In the genomic region with DNA sequence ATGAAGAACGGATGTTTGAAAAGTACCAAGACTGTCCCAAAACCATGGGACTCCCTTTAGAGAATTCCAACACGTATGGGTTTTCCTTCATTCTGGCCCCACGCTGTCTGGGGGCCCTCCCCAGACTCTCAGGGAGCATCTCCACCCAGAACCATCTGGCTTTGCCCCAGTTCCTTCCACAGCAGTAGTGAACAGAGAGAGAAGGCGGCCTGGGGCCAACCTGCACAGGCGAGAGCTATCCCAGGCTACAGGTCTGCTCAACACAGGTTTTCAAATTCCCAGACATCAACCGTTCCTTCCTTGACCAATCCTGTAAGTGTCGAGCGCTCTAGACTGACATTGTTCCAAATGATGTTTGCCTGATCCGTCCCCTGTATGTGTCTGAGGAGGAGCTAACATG, we compare ENCODE assay signal across 26 cellular contexts.
"Had no signal": no experiment of that assay in that cellular context is flagged by ENCODE, and none has a peak within 500 bp of the region (broad histone marks: within the 10 kb centered on the region; RNA-seq: fewer than 3 reads in every experiment).

No MANE protein-coding gene starts in this region.

- H3K27me3 ChIP-seq: pancreas, right lobe of liver, sigmoid colon, stomach, thyroid gland, tibial nerve, upper lobe of left lung, uterus had no signal

- H3K4me1 ChIP-seq: psoas muscle, sigmoid colon, thyroid gland, tibial nerve, upper lobe of left lung, uterus had no signal

- H3K27ac ChIP-seq: neutrophil, pancreas, psoas muscle, right lobe of liver, sigmoid colon, stomach, thoracic aorta, thyroid gland, tibial nerve, upper lobe of left lung, uterus had no signal

- ATAC-seq: naive thymus-derived CD8-positive, alpha-beta T cell; natural killer cell treated with Interleukin-12 subunit alpha and Interleukin-12 subunit beta and Interleukin-15 and Interleukin-18, amount 100 ng/mL, for 72 hours; pancreas; psoas muscle; right cardiac atrium; stimulated activated effector memory CD8-positive, alpha-beta T cell treated with anti-CD3 and anti-CD28 coated beads, Interleukin-12 subunit alpha, Interleukin-12 subunit beta, amount 100 ng/mL, for 72 hours; stimulated activated naive B cell treated with anti-CD40 and anti-IgM and Interleukin-4, amounts not matched to agents 10 μg/mL and 1 μg/mL and 100 μg/mL, for 72 hours had no signal

- FAIRE-seq: pancreas, small intestine had no signal

- DNase-seq: naive B cell; naive thymus-derived CD8-positive, alpha-beta T cell; nephron progenitor cell; nucleus accumbens; pancreas; right lobe of liver; sigmoid colon; small intestine; stimulated activated CD4-positive, alpha-beta T cell treated with anti-CD3 and anti-CD28 coated beads, Interleukin-12 subunit alpha, Interleukin-12 subunit beta, amount 100 ng/mL, for 4 hours; stimulated activated CD4-positive, alpha-beta T cell treated with anti-CD3 and anti-CD28 coated beads, Interleukin-1b, Interleukin-23, amount 100 ng/mL, for 48 hours; stimulated activated CD4-positive, alpha-beta T cell treated with anti-CD3 and anti-CD28 coated beads, Interleukin-2, amount 100 ng/mL, for 48 hours; stimulated activated CD4-positive, alpha-beta T cell treated with anti-CD3 and anti-CD28 coated beads, Interleukin-4, amount 100 ng/mL, for 24 hours; stimulated activated naive B cell treated with anti-CD40 and anti-IgM and Interleukin-4, amounts not matched to agents 10 μg/mL and 1 μg/mL and 100 μg/mL, for 72 hours; stimulated activated naive CD4-positive, alpha-beta T cell treated with Interleukin-2 at 50 U/mL for 16 hours; stomach; thyroid gland; trophoblast cell; upper lobe of left lung; uterus had no signal

- H3K36me3 ChIP-seq: neutrophil, pancreas, sigmoid colon, thoracic aorta, thyroid gland, tibial nerve, upper lobe of left lung, uterus had no signal

- H3K4me3 ChIP-seq: pancreas, psoas muscle, right lobe of liver, sigmoid colon, stomach, thoracic aorta, thyroid gland, tibial nerve, upper lobe of left lung, uterus had no signal

- H3K9me3 ChIP-seq: neutrophil, pancreas, psoas muscle, right lobe of liver, sigmoid colon, stomach, thoracic aorta, thyroid gland, tibial nerve, upper lobe of left lung, uterus had no signal
